11 cellular contexts compared by ENCODE assay signal in the genomic region with DNA sequence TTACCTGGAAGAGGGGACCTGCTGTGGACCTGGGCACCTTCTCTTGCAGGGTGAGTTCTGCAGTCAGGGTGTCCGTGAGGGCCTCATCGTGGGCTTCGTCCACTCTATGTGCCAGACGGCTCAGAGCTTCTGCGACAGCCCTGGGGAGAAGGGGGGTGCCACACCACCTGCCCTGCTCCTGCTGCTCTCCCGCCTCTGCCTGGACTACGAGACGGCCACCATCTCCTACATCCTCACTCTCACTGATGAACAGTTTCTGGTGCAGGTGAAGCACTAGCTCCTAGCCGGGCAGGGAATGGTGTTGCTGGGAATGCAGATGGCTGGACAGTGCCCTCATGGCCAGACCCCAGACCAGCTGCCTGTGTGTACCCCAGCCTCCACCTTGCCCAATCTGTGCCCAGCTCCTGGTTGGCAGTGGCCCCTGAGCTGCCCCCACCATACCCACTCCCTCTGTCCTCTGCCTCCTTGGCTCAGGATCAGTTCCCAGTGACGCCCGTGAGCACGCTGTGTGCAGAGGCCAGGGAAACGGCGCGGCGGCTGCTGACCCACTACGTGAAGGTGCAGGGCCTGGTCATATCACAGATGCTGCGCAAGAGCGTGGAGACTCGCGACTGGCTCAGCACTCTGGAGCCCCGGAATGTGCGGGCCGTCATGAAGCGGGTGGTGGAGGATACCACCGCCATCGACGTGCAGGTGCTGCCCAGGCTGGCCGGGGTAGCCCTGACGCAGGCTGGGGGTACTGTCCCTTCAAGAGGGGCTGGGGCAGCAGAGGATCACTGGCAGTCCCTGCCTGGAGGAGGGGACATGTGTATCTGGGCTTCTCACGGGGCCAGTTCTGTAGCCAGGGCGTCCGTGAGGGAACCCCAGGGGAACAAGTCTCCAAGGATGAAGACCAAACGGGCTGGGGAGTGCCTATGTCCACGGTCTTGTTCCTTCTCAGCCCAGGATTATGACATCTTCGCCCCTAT. TPM values are rescaled to one million over a fixed set of nuclear protein-coding genes. Genes with fewer than 3 reads are reported as not detected.
DNase-seq lines count a peak whose midpoint lies in the region; ATAC-seq and TF ChIP-seq lines count a peak whose summit lies in the region.
"Had no signal": no experiment of that assay in that cellular context is flagged by ENCODE, and none has a peak within 500 bp of the region (broad histone marks: within the 10 kb centered on the region; RNA-seq: fewer than 3 reads in every experiment).

No MANE protein-coding gene starts in this region.

- POLR2A ChIA-PET in CD4-positive, alpha-beta T cell (lab: Charles Lee) = interaction anchor here (1.1 to 6.5 kb wide), 5 partner anchors 8 to 96 kb away, joined by 3 to 91 read pairs (median 50); a partner anchor contains a TSS
- POLR2A ChIA-PET in activated CD4-positive, alpha-beta memory T cell treated with anti-CD3 and anti-CD28 coated beads for 36 hours (lab: Charles Lee) = interaction anchor here (1.2 to 1.5 kb wide), 4 partner anchors 8 to 72 kb away, joined by 3 to 7 read pairs (median 4); a partner anchor contains a TSS

- peaks cover 18% of the 10 kb centered on the region for H3K4me1 ChIP-seq in smooth muscle cell (ENCODE audit: low read depth)
- H3K4me1 ChIP-seq in neural progenitor cell = peaks cover 9% of the 10 kb centered on the region

- peak overlapping the region; percentile 99; the same call in 1 of the 2 replicates for H3K27ac ChIP-seq in 22Rv1
- peak overlapping the region; percentile 33 for H3K27ac ChIP-seq in CD4-positive, alpha-beta T cell (ENCODE audit: low read depth, low read length)
- H3K27ac ChIP-seq in smooth muscle cell (ENCODE audit: low read depth) = no peak overlapping the region
- H3K27ac ChIP-seq in neural progenitor cell = no peak overlapping the region

- no peaks in the 10 kb centered on the region for H3K9me3 Mint-ChIP-seq in CD4-positive, alpha-beta T cell
- H3K9me3 Mint-ChIP-seq in activated CD4-positive, alpha-beta memory T cell treated with anti-CD3 and anti-CD28 coated beads for 36 hours = no peaks in the 10 kb centered on the region
- H3K9me3 Mint-ChIP-seq in memory B cell = no peaks in the 10 kb centered on the region
- H3K9me3 Mint-ChIP-seq in neural progenitor cell = no peaks in the 10 kb centered on the region
- H3K9me3 Mint-ChIP-seq: activated naive CD8-positive, alpha-beta T cell treated with anti-CD3 and anti-CD28 coated beads, Interleukin-2, amount 10 ng/mL, durations not matched to agents 7 days and 5 days had no signal

- no peak overlapping the region for H3K4me2 ChIP-seq in smooth muscle cell
- no peak overlapping the region for H3K4me2 ChIP-seq in neural progenitor cell

- TF ChIP-seq CTCF in 22Rv1 (IDR thresholded peaks at IDR 0.05) (no peak), smooth muscle cell (IDR thresholded peaks at IDR 0.05; ENCODE audit: borderline replicate concordance, insufficient read depth, poor library complexity, severe bottlenecking) (no peak), neural progenitor cell (IDR thresholded peaks at IDR 0.05) (no peak)
- no peak for TF ChIP-seq CTCF in CD4-positive, alpha-beta T cell (IDR thresholded peaks at IDR 0.05)

- H3K9ac ChIP-seq in smooth muscle cell (ENCODE audit: low read depth) (no peak overlapping the region), neural progenitor cell (no peak overlapping the region)

- CTCF ChIA-PET in CD4-positive, alpha-beta T cell (lab: Charles Lee) = interaction anchor here (1.0 to 4.1 kb wide), 15 partner anchors 10 to 249 kb away, joined by 3 to 58 read pairs (median 5); a partner anchor contains a TSS
- CTCF ChIA-PET in activated CD4-positive, alpha-beta memory T cell treated with anti-CD3 and anti-CD28 coated beads for 36 hours (lab: Charles Lee) = interaction anchor here (0.5 to 6.7 kb wide), 19 partner anchors 10 to 263 kb away, joined by 3 to 122 read pairs (median 5); a partner anchor contains a TSS

- H3K36me3 Mint-ChIP-seq in CD4-positive, alpha-beta T cell (ENCODE audit: low read depth) = peaks cover 48% of the 10 kb centered on the region
- peaks cover 5% of the 10 kb centered on the region for H3K36me3 Mint-ChIP-seq in activated CD4-positive, alpha-beta memory T cell treated with anti-CD3 and anti-CD28 coated beads for 36 hours
- H3K36me3 Mint-ChIP-seq in memory B cell = peaks cover 3% of the 10 kb centered on the region
- H3K36me3 Mint-ChIP-seq in neural progenitor cell = peaks cover 7% of the 10 kb centered on the region

- no peak for DNase-seq in CD4-positive, alpha-beta T cell
- no peak for DNase-seq in activated CD4-positive, alpha-beta memory T cell treated with anti-CD3 and anti-CD28 coated beads for 36 hours
- DNase-seq in memory B cell (ENCODE audit: low spot score in 2 of 2) = no peak
- no peak for DNase-seq in smooth muscle cell (lab: John Stamatoyannopoulos, UW; ENCODE audit: unreplicated experiment)
- no peak for DNase-seq in neural progenitor cell (ENCODE audit: low spot score)
- no peak for DNase-seq in head of caudate nucleus
- DNase-seq in NCI-H146 (lab: John Stamatoyannopoulos, UW) = no peak
- DNase-seq: cortex of kidney had no signal

- H3K27me3 Mint-ChIP-seq in CD4-positive, alpha-beta T cell = no peaks in the 10 kb centered on the region
- no peaks in the 10 kb centered on the region for H3K27me3 Mint-ChIP-seq in activated CD4-positive, alpha-beta memory T cell treated with anti-CD3 and anti-CD28 coated beads for 36 hours
- H3K27me3 Mint-ChIP-seq in memory B cell (no peaks in the 10 kb centered on the region), neural progenitor cell (ENCODE audit: insufficient read depth, low read depth) (peaks cover 11% of the 10 kb centered on the region)
- H3K27me3 Mint-ChIP-seq: activated naive CD8-positive, alpha-beta T cell treated with anti-CD3 and anti-CD28 coated beads, Interleukin-2, amount 10 ng/mL, durations not matched to agents 7 days and 5 days had no signal

- H4K20me1 ChIP-seq in smooth muscle cell (ENCODE audit: low read depth) = peaks cover 15% of the 10 kb centered on the region
- H4K20me1 ChIP-seq in neural progenitor cell (ENCODE audit: low read depth) = peaks cover 28% of the 10 kb centered on the region

- no peaks in the 10 kb centered on the region for H3K9me3 ChIP-seq in CD4-positive, alpha-beta T cell (ENCODE audit: control insufficient read depth, low read length)
- H3K9me3 ChIP-seq in smooth muscle cell (replicated peaks; ENCODE audit: low read depth) (no peaks in the 10 kb centered on the region), neural progenitor cell (ENCODE audit: low read depth) (no peaks in the 10 kb centered on the region)
- H3K9me3 ChIP-seq: body of pancreas had no signal

- WGBS in smooth muscle cell (ENCODE audit: low lambda C conversion rate) = 94% methylated on average over 36 of the region's 36 CpGs

- H3K27ac Mint-ChIP-seq in CD4-positive, alpha-beta T cell = peak overlapping the region; percentile 92
- H3K27ac Mint-ChIP-seq in activated CD4-positive, alpha-beta memory T cell treated with anti-CD3 and anti-CD28 coated beads for 36 hours = peak overlapping the region; percentile 23
- H3K27ac Mint-ChIP-seq in memory B cell (peak overlapping the region; percentile 55), neural progenitor cell (no peak overlapping the region)

- no peaks in the 10 kb centered on the region for H3F3A ChIP-seq in smooth muscle cell (ENCODE audit: low read depth)
- H3F3A ChIP-seq in neural progenitor cell (ENCODE audit: low read depth) = peaks cover 32% of the 10 kb centered on the region

- intact Hi-C loops in CD4-positive, alpha-beta T cell (cut with DNase I, micrococcal nuclease) = loop anchor here (1.0 to 10.0 kb wide), 5 partner anchors 9 to 415 kb away; a partner anchor contains a TSS
- intact Hi-C loops in activated CD4-positive, alpha-beta memory T cell treated with anti-CD3 and anti-CD28 coated beads for 36 hours (cut with micrococcal nuclease) = loop anchor here (1.0 to 10.0 kb wide), 4 partner anchors 13 to 865 kb away; a partner anchor contains a TSS
- intact Hi-C loops in head of caudate nucleus (cut with DNase I) = loop anchor here (10.0 kb wide), 1 partner anchor 185 kb away; a partner anchor contains a TSS

- peaks cover 36% of the 10 kb centered on the region for H3K4me1 Mint-ChIP-seq in CD4-positive, alpha-beta T cell (ENCODE audit: low read depth)
- peaks cover 43% of the 10 kb centered on the region for H3K4me1 Mint-ChIP-seq in activated CD4-positive, alpha-beta memory T cell treated with anti-CD3 and anti-CD28 coated beads for 36 hours (ENCODE audit: low read depth)
- peaks cover 22% of the 10 kb centered on the region for H3K4me1 Mint-ChIP-seq in memory B cell
- peaks cover 26% of the 10 kb centered on the region for H3K4me1 Mint-ChIP-seq in neural progenitor cell

- no peak for ATAC-seq in CD4-positive, alpha-beta T cell (ENCODE audit: poor library complexity)
- ATAC-seq in memory B cell (ENCODE audit: low read depth) = no peak

- H3K27me3 ChIP-seq in CD4-positive, alpha-beta T cell (ENCODE audit: control insufficient read depth, insufficient read depth, low read length) = no peaks in the 10 kb centered on the region
- H3K27me3 ChIP-seq in smooth muscle cell (ENCODE audit: low read depth) (no peaks in the 10 kb centered on the region), neural progenitor cell (no peaks in the 10 kb centered on the region)
- H3K27me3 ChIP-seq: body of pancreas had no signal

- H3K36me3 ChIP-seq in smooth muscle cell (ENCODE audit: low read depth) = no peaks in the 10 kb centered on the region
- no peaks in the 10 kb centered on the region for H3K36me3 ChIP-seq in neural progenitor cell

- H3K79me2 ChIP-seq in smooth muscle cell (ENCODE audit: low read depth) = peaks cover 7% of the 10 kb centered on the region
- peaks cover 33% of the 10 kb centered on the region for H3K79me2 ChIP-seq in neural progenitor cell (ENCODE audit: low read depth)

- H3K4me3 ChIP-seq in smooth muscle cell (no peak overlapping the region), neural progenitor cell (no peak overlapping the region)
- H3K4me3 ChIP-seq: body of pancreas had no signal

- H3K4me3 Mint-ChIP-seq in CD4-positive, alpha-beta T cell = peak overlapping the region; percentile 32
- no peak overlapping the region for H3K4me3 Mint-ChIP-seq in activated CD4-positive, alpha-beta memory T cell treated with anti-CD3 and anti-CD28 coated beads for 36 hours
- no peak overlapping the region for H3K4me3 Mint-ChIP-seq in memory B cell
- H3K4me3 Mint-ChIP-seq in neural progenitor cell = no peak overlapping the region
- H3K4me3 Mint-ChIP-seq: activated naive CD8-positive, alpha-beta T cell treated with anti-CD3 and anti-CD28 coated beads, Interleukin-2, amount 10 ng/mL, durations not matched to agents 7 days and 5 days had no signal

- H2AFZ ChIP-seq in smooth muscle cell (ENCODE audit: low read depth) (no peak overlapping the region), neural progenitor cell (replicated peaks) (no peak overlapping the region)

RNA-seq across cellular contexts. Expression of a gene that starts 2.2 kb away (rescaled TPM):
- 10 to 100 TPM; 20.0 to 20.4 TPM for total RNA-seq in CD4-positive, alpha-beta T cell
- 10 to 100 TPM; 19.2 to 21.0 TPM for total RNA-seq in activated CD4-positive, alpha-beta memory T cell treated with anti-CD3 and anti-CD28 coated beads for 36 hours
- total RNA-seq in smooth muscle cell = 16.8 and 26.9 TPM in 2 replicates
- 17.4 and 43.1 TPM in 2 replicates for polyA plus RNA-seq in smooth muscle cell
- total RNA-seq in neural progenitor cell (ENCODE audit: low replicate concordance) = 36.1 and 109 TPM in 2 replicates

RNA-seq across cellular contexts. Expression of a gene that starts 8.0 kb away (rescaled TPM):
- 1 to 10 TPM; 9.0 to 9.5 TPM for total RNA-seq in CD4-positive, alpha-beta T cell
- total RNA-seq in activated CD4-positive, alpha-beta memory T cell treated with anti-CD3 and anti-CD28 coated beads for 36 hours = 1 to 10 TPM; 9.3 to 9.7 TPM
- 9.1 and 13.8 TPM in 2 replicates for total RNA-seq in smooth muscle cell
- polyA plus RNA-seq in smooth muscle cell = 14.5 and 19.5 TPM in 2 replicates
- total RNA-seq in neural progenitor cell (ENCODE audit: low replicate concordance) = 1.5 and 8.1 TPM in 2 replicates

RNA-seq across cellular contexts. Expression of a gene that starts 12.4 kb away (rescaled TPM):
- 1,000 to 10,000 TPM; 1,937 to 1,976 TPM for total RNA-seq in CD4-positive, alpha-beta T cell
- 1,000 to 10,000 TPM; 1,138 to 1,149 TPM for total RNA-seq in activated CD4-positive, alpha-beta memory T cell treated with anti-CD3 and anti-CD28 coated beads for 36 hours
- 373 and 509 TPM in 2 replicates for total RNA-seq in smooth muscle cell
- polyA plus RNA-seq in smooth muscle cell = 537 and 578 TPM in 2 replicates
- 227 and 288 TPM in 2 replicates for total RNA-seq in neural progenitor cell (ENCODE audit: low replicate concordance)

RNA-seq across cellular contexts. Expression of a gene that starts 12.6 kb away (rescaled TPM):
- 10 to 100 TPM; 53.0 to 53.3 TPM for total RNA-seq in CD4-positive, alpha-beta T cell
- 10 to 100 TPM; 48.5 to 52.5 TPM for total RNA-seq in activated CD4-positive, alpha-beta memory T cell treated with anti-CD3 and anti-CD28 coated beads for 36 hours
- total RNA-seq in smooth muscle cell (28.2 and 43.0 TPM in 2 replicates), neural progenitor cell (ENCODE audit: low replicate concordance) (38.3 and 57.5 TPM in 2 replicates)
- 53.2 and 55.4 TPM in 2 replicates for polyA plus RNA-seq in smooth muscle cell

RNA-seq across cellular contexts. Expression of a gene that starts 13.5 kb away (rescaled TPM):
- total RNA-seq in CD4-positive, alpha-beta T cell = 100 to 1,000 TPM; 243 to 246 TPM
- 10 to 100 TPM; 97.1 to 99.2 TPM for total RNA-seq in activated CD4-positive, alpha-beta memory T cell treated with anti-CD3 and anti-CD28 coated beads for 36 hours
- total RNA-seq in smooth muscle cell = 104 and 154 TPM in 2 replicates
- 55.2 and 65.0 TPM in 2 replicates for polyA plus RNA-seq in smooth muscle cell
- 80.4 and 252 TPM in 2 replicates for total RNA-seq in neural progenitor cell (ENCODE audit: low replicate concordance)

Comparison
In these comparisons a context has a peak if more than half of its experiments do, and no peak if none do; other contexts are left out.
1. H3K27ac ChIP-seq: peak in 22Rv1 (single experiment) and CD4-positive, alpha-beta T cell (single experiment); none in smooth muscle cell (single experiment) and neural progenitor cell (single experiment).